Comparison of ENCODE assay signal across 27 cellular contexts in the genomic region with DNA sequence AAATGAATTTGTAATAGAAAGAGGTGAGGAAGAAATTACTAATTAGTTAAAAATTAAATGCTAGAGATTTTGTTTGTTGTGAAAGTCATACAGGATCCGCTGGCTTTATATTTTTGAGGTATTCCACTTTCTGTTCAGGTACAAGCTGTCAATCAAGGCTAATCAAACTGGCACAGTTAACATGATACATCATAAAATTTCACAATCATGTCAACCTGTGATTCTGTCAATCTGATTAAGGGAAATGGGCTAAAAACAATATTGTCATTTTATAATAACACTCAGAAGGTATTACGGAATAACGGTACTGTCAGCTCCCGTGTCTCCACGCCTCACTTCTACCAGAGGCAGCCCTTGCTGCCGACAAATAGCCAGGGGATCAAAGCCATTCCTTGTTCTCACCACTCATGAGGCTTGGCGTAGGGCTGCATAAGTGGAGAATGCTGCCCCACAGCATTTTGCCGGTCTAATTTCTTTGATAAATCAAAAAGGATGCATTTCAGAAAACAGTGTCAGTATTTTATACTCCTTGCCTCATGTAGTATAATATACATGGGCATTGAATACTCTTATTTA.
A peak's percentile ranks its signal among the peaks of the same experiment; 100 is the strongest.
DNase-seq lines count a peak whose midpoint lies in the region; ATAC-seq, FAIRE-seq and TF ChIP-seq lines count a peak whose summit lies in the region.
"Had no signal": no experiment of that assay in that cellular context is flagged by ENCODE, and none has a peak within 500 bp of the region (broad histone marks: within the 10 kb centered on the region; RNA-seq: fewer than 3 reads in every experiment).

No MANE protein-coding gene starts in this region.

- BruUV-seq in HepG2 (replicated peaks; lab: Mats Ljungman, UMichigan) = no TSS peak

- in situ Hi-C loops in HepG2 (cut with HindIII; ENCODE audit: extremely low pct_ligation_motif_present, low pct_unique_long_range_greater_than_20kb) = no loop called here

- H3K9me2 ChIP-seq in neural cell (ENCODE audit: insufficient read depth, low read length) = no peaks in the 10 kb centered on the region

- H3K4me2 ChIP-seq in HepG2 (ENCODE audit: low read depth, low read length) (no peak overlapping the region), neural cell (ENCODE audit: low read length) (no peak overlapping the region)
- H3K4me2 ChIP-seq: A549, BLaER1 had no signal

- intact Hi-C loops in HepG2 (cut with micrococcal nuclease; ENCODE audit: unreplicated experiment) = no loop called here
- intact Hi-C loops in right lobe of liver (cut with DNase I) = no loop called here

- TF ChIP-seq RAD21 in HepG2 (CRISPR knock-in tag; IDR thresholded peaks at IDR 0.05) = no peak
- TF ChIP-seq RAD21 in neural cell (conservative IDR thresholded peaks at IDR 0.05) = no peak

- H2AFZ ChIP-seq in HepG2 (ENCODE audit: low read length) (no peak overlapping the region), neural cell (ENCODE audit: low read depth, low read length) (no peak overlapping the region)

- no peak overlapping the region for H3K27ac ChIP-seq in HepG2 (ENCODE audit: extremely low read length, insufficient read depth, low read length)
- H3K27ac ChIP-seq in right lobe of liver = no peak overlapping the region
- no peak overlapping the region for H3K27ac ChIP-seq in neural cell (ENCODE audit: low read length)
- no peak overlapping the region for H3K27ac ChIP-seq in caudate nucleus (ENCODE audit: low read depth, low read length)
- H3K27ac ChIP-seq: 22Rv1, A549, BLaER1 had no signal

- TF ChIP-seq EP300 in HepG2 (IDR thresholded peaks at IDR 0.05; ENCODE audit: low read depth in 2 of 2, low read length in 2 of 2) = no peak
- TF ChIP-seq EP300 in HepG2 (CRISPR knock-in tag; IDR thresholded peaks at IDR 0.05; ENCODE audit: borderline replicate concordance) = no peak
- peak; percentile 63 for TF ChIP-seq EP300 in neural cell (conservative IDR thresholded peaks at IDR 0.05; ENCODE audit: poor library complexity, severe bottlenecking)

- no peak for TF ChIP-seq CTCF in HepG2 (CRISPR knock-in tag; IDR thresholded peaks at IDR 0.05)
- no peak for TF ChIP-seq CTCF in right lobe of liver (IDR thresholded peaks at IDR 0.05)
- TF ChIP-seq CTCF in neural cell (IDR thresholded peaks at IDR 0.05; ENCODE audit: poor library complexity, severe bottlenecking) = no peak

- DNase-seq in HepG2 (ENCODE audit: low spot score) (no peak), right lobe of liver (no peak), globus pallidus (ENCODE audit: low spot score) (peak; percentile 32), NCI-H2227 (lab: John Stamatoyannopoulos, UW; ENCODE audit: unreplicated experiment) (no peak), caudate nucleus (lab: John Stamatoyannopoulos, UW) (no peak)
- DNase-seq: ACHN; BE2C; C1 segment of cervical spinal cord; CD4-positive, alpha-beta memory T cell; CD4-positive, CD25-positive, alpha-beta regulatory T cell; CD8-positive, alpha-beta memory T cell; COR-L47; DMS 273 treated with DMSO at 0.1 percent for 48 hours; DMS153; DMS53; DMS79; DND-41; EL; GDM1 had no signal

- no peaks in the 10 kb centered on the region for H4K20me1 ChIP-seq in HepG2 (ENCODE audit: insufficient read depth, low read length)
- no peaks in the 10 kb centered on the region for H4K20me1 ChIP-seq in neural cell (ENCODE audit: insufficient read depth)
- H4K20me1 ChIP-seq: BLaER1 had no signal

- H3K36me3 ChIP-seq in HepG2 (replicated peaks in 1 of 2; ENCODE audit: control insufficient read depth in 1 of 2, insufficient read depth in 2 of 2, low read length in 2 of 2) = no peaks in the 10 kb centered on the region
- no peaks in the 10 kb centered on the region for H3K36me3 ChIP-seq in right lobe of liver
- H3K36me3 ChIP-seq in neural cell (ENCODE audit: insufficient read depth, low read length) = no peaks in the 10 kb centered on the region
- H3K36me3 ChIP-seq: BE2C, BLaER1 had no signal

- CTCF ChIA-PET in HepG2 (lab: Yijun Ruan, JAX; ENCODE audit: low intra/inter-chr PET ratio, low total read pairs) = no interaction called here

- H3K9ac ChIP-seq in HepG2 (ENCODE audit: insufficient read depth, low read depth, low read length) (no peak overlapping the region), neural cell (ENCODE audit: low read length) (no peak overlapping the region)
- H3K9ac ChIP-seq: BLaER1 had no signal

- H3F3A ChIP-seq in neural cell (ENCODE audit: insufficient read depth, low read length, poor library complexity, severe bottlenecking) = no peaks in the 10 kb centered on the region

- no peak for FAIRE-seq in HepG2 (lab: Jason Lieb, UNC)
- FAIRE-seq: A549, GM12878, GM12892, GM19239 had no signal

- peaks cover 11% of the 10 kb centered on the region; the same call in 1 of the 2 replicates for H3K9me3 ChIP-seq in HepG2 (ENCODE audit: low read length)
- no peaks in the 10 kb centered on the region for H3K9me3 ChIP-seq in right lobe of liver
- H3K9me3 ChIP-seq in neural cell (ENCODE audit: low read length) = no peaks in the 10 kb centered on the region
- H3K9me3 ChIP-seq: A549, BE2C, BLaER1 had no signal

- 26% methylated on average over 8 of the region's 8 CpGs for WGBS in HepG2 (ENCODE audit: low lambda C conversion rate)
- 78% methylated on average over 8 of the region's 8 CpGs for WGBS in right lobe of liver (ENCODE audit: insufficient coverage, low coverage, low lambda C conversion rate, missing lambda C conversion rate)

- H3K4me1 ChIP-seq in HepG2 (ENCODE audit: insufficient read depth, low read length) (no peaks in the 10 kb centered on the region), right lobe of liver (no peaks in the 10 kb centered on the region)
- H3K4me1 ChIP-seq: A549, BE2C had no signal

- ATAC-seq in HepG2 (no peak; the same call in 2 of the 3 replicates), right lobe of liver (no peak), HG02623 (IDR thresholded peaks at IDR 0.05; ENCODE audit: unreplicated experiment) (no peak)
- ATAC-seq: A549, GM12878 had no signal

- H3K27me3 ChIP-seq in HepG2 (ENCODE audit: control insufficient read depth in 1 of 2, insufficient read depth in 2 of 2, low read length in 2 of 2) (no peaks in the 10 kb centered on the region; a peak in 1 of 5 replicates), right lobe of liver (no peaks in the 10 kb centered on the region), neural cell (ENCODE audit: insufficient read depth, low read depth, low read length) (no peaks in the 10 kb centered on the region)
- H3K27me3 ChIP-seq: BE2C, BLaER1 had no signal

- TF ChIP-seq POLR2A in HepG2 (IDR thresholded peaks at IDR 0.05; ENCODE audit: insufficient read depth in 1 of 2, low read depth in 2 of 2, low read length in 2 of 2) = no peak
- TF ChIP-seq POLR2A in right lobe of liver (IDR thresholded peaks at IDR 0.05) = no peak

- no peaks in the 10 kb centered on the region for H3K79me2 ChIP-seq in HepG2 (ENCODE audit: insufficient read depth, low read length)
- peaks cover 3% of the 10 kb centered on the region for H3K79me2 ChIP-seq in neural cell (replicated peaks; ENCODE audit: insufficient read depth, low read length)

- POLR2A ChIA-PET in HepG2 (lab: Yijun Ruan, JAX) = no interaction called here

- H3K4me3 ChIP-seq in HepG2 (replicated peaks in 1 of 3; ENCODE audit: insufficient read depth in 1 of 3, low read depth in 2 of 3, low read length in 3 of 3) = no peak overlapping the region
- H3K4me3 ChIP-seq in right lobe of liver = no peak overlapping the region
- H3K4me3 ChIP-seq in neural cell (ENCODE audit: low read length) = no peak overlapping the region
- H3K4me3 ChIP-seq: A549, BLaER1, GM12878 had no signal

TF ChIP-seq in HepG2, 621 proteins besides CTCF, POLR2A, EP300 and RAD21:
- TF ChIP-seq, protein P1, sequence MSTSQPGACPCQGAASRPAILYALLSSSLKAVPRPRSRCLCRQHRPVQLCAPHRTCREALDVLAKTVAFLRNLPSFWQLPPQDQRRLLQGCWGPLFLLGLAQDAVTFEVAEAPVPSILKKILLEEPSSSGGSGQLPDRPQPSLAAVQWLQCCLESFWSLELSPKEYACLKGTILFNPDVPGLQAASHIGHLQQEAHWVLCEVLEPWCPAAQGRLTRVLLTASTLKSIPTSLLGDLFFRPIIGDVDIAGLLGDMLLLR (CRISPR knock-in tag; IDR thresholded peaks at IDR 0.05) = no peak
- TF ChIP-seq CEBPB (IDR thresholded peaks at IDR 0.05; ENCODE audit: borderline replicate concordance, low read depth, low read length) = 0 out of 2 replicates have a peak, but pooled peaks have one; percentile 22

TF ChIP-seq in neural cell, 6 proteins besides CTCF, POLR2A, EP300 and RAD21:
- TF ChIP-seq, protein P2, sequence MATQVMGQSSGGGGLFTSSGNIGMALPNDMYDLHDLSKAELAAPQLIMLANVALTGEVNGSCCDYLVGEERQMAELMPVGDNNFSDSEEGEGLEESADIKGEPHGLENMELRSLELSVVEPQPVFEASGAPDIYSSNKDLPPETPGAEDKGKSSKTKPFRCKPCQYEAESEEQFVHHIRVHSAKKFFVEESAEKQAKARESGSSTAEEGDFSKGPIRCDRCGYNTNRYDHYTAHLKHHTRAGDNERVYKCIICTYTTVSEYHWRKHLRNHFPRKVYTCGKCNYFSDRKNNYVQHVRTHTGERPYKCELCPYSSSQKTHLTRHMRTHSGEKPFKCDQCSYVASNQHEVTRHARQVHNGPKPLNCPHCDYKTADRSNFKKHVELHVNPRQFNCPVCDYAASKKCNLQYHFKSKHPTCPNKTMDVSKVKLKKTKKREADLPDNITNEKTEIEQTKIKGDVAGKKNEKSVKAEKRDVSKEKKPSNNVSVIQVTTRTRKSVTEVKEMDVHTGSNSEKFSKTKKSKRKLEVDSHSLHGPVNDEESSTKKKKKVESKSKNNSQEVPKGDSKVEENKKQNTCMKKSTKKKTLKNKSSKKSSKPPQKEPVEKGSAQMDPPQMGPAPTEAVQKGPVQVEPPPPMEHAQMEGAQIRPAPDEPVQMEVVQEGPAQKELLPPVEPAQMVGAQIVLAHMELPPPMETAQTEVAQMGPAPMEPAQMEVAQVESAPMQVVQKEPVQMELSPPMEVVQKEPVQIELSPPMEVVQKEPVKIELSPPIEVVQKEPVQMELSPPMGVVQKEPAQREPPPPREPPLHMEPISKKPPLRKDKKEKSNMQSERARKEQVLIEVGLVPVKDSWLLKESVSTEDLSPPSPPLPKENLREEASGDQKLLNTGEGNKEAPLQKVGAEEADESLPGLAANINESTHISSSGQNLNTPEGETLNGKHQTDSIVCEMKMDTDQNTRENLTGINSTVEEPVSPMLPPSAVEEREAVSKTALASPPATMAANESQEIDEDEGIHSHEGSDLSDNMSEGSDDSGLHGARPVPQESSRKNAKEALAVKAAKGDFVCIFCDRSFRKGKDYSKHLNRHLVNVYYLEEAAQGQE (IDR thresholded peaks at IDR 0.05; ENCODE audit: borderline replicate concordance) = no peak
- TF ChIP-seq POLR2AphosphoS5 (IDR thresholded peaks at IDR 0.05) = peak; percentile 55
